8 cellular contexts compared by ENCODE assay signal in genomic region chr3:81302045-81302444, GRCh38.
DNase-seq lines count a peak whose midpoint lies in the region; ATAC-seq and TF ChIP-seq lines count a peak whose summit lies in the region.

No MANE protein-coding gene starts in this region.

- H3K27ac ChIP-seq in parathyroid adenoma: no peak overlapping the region

- H3K27me3 ChIP-seq in parathyroid adenoma (ENCODE audit: control insufficient read depth, insufficient read depth, low read length): no peaks in the 10 kb centered on the region

- H3K79me2 ChIP-seq in parathyroid adenoma: no peaks in the 10 kb centered on the region

- no peak overlapping the region for H3K9ac ChIP-seq in parathyroid adenoma

- no peak overlapping the region for H3K4me3 ChIP-seq in fibroblast of the aortic adventitia (ENCODE audit: low read depth, low read length)
- H3K4me3 ChIP-seq in parathyroid adenoma (ENCODE audit: low read depth, low read length): no peak overlapping the region

- peak; percentile 77 for TF ChIP-seq CTCF in fibroblast of the aortic adventitia (IDR thresholded peaks at IDR 0.05; ENCODE audit: insufficient read depth, low read length)
- TF ChIP-seq CTCF in parathyroid adenoma (IDR thresholded peaks at IDR 0.05): peak; percentile 43

- no peaks in the 10 kb centered on the region for H3K4me1 ChIP-seq in parathyroid adenoma

- H3K36me3 ChIP-seq in parathyroid adenoma (ENCODE audit: control insufficient read depth, insufficient read depth, low read length): no peaks in the 10 kb centered on the region

- H3K4me2 ChIP-seq in parathyroid adenoma (ENCODE audit: low read length): no peak overlapping the region

- no peak overlapping the region for H2AFZ ChIP-seq in parathyroid adenoma

- peak; percentile 1 for DNase-seq in stimulated activated CD4-positive, alpha-beta T cell treated with anti-CD3 and anti-CD28 coated beads, Interleukin-1b, Interleukin-23, amount 100 ng/mL, for 48 hours
- DNase-seq in stimulated activated CD4-positive, alpha-beta T cell treated with anti-CD3 and anti-CD28 coated beads, Interleukin-4, amount 100 ng/mL, for 1 hour: no peak
- DNase-seq in KG1 (lab: John Stamatoyannopoulos, UW) (peak; percentile 12), SKM-1 (lab: John Stamatoyannopoulos, UW; ENCODE audit: unreplicated experiment) (peak; percentile 9), fibroblast of the aortic adventitia (ENCODE audit: low read depth) (peak; percentile 66), activated gamma-delta T cell (lab: John Stamatoyannopoulos, UW) (no peak)

- no peaks in the 10 kb centered on the region for H3K9me3 ChIP-seq in parathyroid adenoma (ENCODE audit: control insufficient read depth, low read length)

- peak; percentile 75 for ATAC-seq in GM21825 (IDR thresholded peaks at IDR 0.05; ENCODE audit: unreplicated experiment)

Comparison
In these comparisons a context has a peak if more than half of its experiments do, and no peak if none do; other contexts are left out.
1. DNase-seq: peak in stimulated activated CD4-positive, alpha-beta T cell treated with anti-CD3 and anti-CD28 coated beads, Interleukin-1b, Interleukin-23, amount 100 ng/mL, for 48 hours (single experiment), KG1 (single experiment), SKM-1 (single experiment) and fibroblast of the aortic adventitia (single experiment); none in stimulated activated CD4-positive, alpha-beta T cell treated with anti-CD3 and anti-CD28 coated beads, Interleukin-4, amount 100 ng/mL, for 1 hour (single experiment) and activated gamma-delta T cell (single experiment).